Comparison of ENCODE assay signal across 10 cellular contexts in genomic region chr1:203274603-203275381, GRCh38. TPM values are rescaled to one million over a fixed set of nuclear protein-coding genes. Genes with fewer than 3 reads are reported as not detected.
DNase-seq lines count a peak whose midpoint lies in the region; ATAC-seq and TF ChIP-seq lines count a peak whose summit lies in the region.
"Had no signal": no experiment of that assay in that cellular context is flagged by ENCODE, and none has a peak within 500 bp of the region (broad histone marks: within the 10 kb centered on the region; RNA-seq: fewer than 3 reads in every experiment).

No MANE protein-coding gene starts in this region.

- H3K4me1 Mint-ChIP-seq in natural killer cell treated with Interleukin-12 subunit alpha and Interleukin-12 subunit beta and Interleukin-15 and Interleukin-18, amount 100 ng/mL, for 72 hours (ENCODE audit: low read depth in 2 of 2): peaks cover 52 to 64% of the 10 kb centered on the region in 2 donors
- peaks cover 17 to 34% of the 10 kb centered on the region in 2 donors for H3K4me1 Mint-ChIP-seq in natural killer cell
- peaks cover 30% of the 10 kb centered on the region for H3K4me1 Mint-ChIP-seq in endodermal cell
- H3K4me1 Mint-ChIP-seq in naive B cell: peaks cover 59 to 93% (median 76%) of the 10 kb centered on the region in 3 donors

- TF ChIP-seq CTCF in natural killer cell (IDR thresholded peaks at IDR 0.05) (no peak), endodermal cell (conservative IDR thresholded peaks at IDR 0.05) (no peak), vagina (IDR thresholded peaks at IDR 0.05) (no peak)

- H3K27me3 Mint-ChIP-seq in natural killer cell treated with Interleukin-12 subunit alpha and Interleukin-12 subunit beta and Interleukin-15 and Interleukin-18, amount 100 ng/mL, for 72 hours: no peaks in the 10 kb centered on the region
- H3K27me3 Mint-ChIP-seq in natural killer cell (ENCODE audit: low read depth in 2 of 2) (no peaks in the 10 kb centered on the region), endodermal cell (ENCODE audit: insufficient read depth) (peaks cover 42% of the 10 kb centered on the region), naive B cell (no peaks in the 10 kb centered on the region)

- no peak for DNase-seq in natural killer cell treated with Interleukin-12 subunit alpha and Interleukin-12 subunit beta and Interleukin-15 and Interleukin-18, amount 100 ng/mL, for 72 hours (ENCODE audit: low spot score)
- DNase-seq in natural killer cell (no peak), endodermal cell (peak; percentile 44), naive B cell (peak; percentile 44), vagina (ENCODE audit: extremely low spot score in 2 of 2) (peak; percentile 94 to 97), activated gamma-delta T cell (lab: John Stamatoyannopoulos, UW) (no peak), UCSD-AML1 (lab: John Stamatoyannopoulos, UW; ENCODE audit: unreplicated experiment) (no peak)
- DNase-seq: NCI-H510A had no signal

- no peaks in the 10 kb centered on the region for H3K9me3 Mint-ChIP-seq in natural killer cell treated with Interleukin-12 subunit alpha and Interleukin-12 subunit beta and Interleukin-15 and Interleukin-18, amount 100 ng/mL, for 72 hours
- H3K9me3 Mint-ChIP-seq in natural killer cell (no peaks in the 10 kb centered on the region), endodermal cell (no peaks in the 10 kb centered on the region), naive B cell (no peaks in the 10 kb centered on the region)

- H3K36me3 ChIP-seq in endodermal cell (ENCODE audit: control insufficient read depth, insufficient read depth, low read length) (no peaks in the 10 kb centered on the region), vagina (no peaks in the 10 kb centered on the region)
- H3K36me3 ChIP-seq: pancreas had no signal

- 91 to 93% methylated on average over 10 to 12 of the region's 12 CpGs for WGBS in endodermal cell (ENCODE audit: insufficient coverage in 1 of 2, insufficient read length in 1 of 2), 2 experiments

- H3K4me1 ChIP-seq in endodermal cell (ENCODE audit: control insufficient read depth, insufficient read depth, low read length) (peaks cover 20% of the 10 kb centered on the region), vagina (peaks cover 69% of the 10 kb centered on the region)

- no peak for TF ChIP-seq POLR2A in vagina (IDR thresholded peaks at IDR 0.05)

- H3K27ac Mint-ChIP-seq in natural killer cell treated with Interleukin-12 subunit alpha and Interleukin-12 subunit beta and Interleukin-15 and Interleukin-18, amount 100 ng/mL, for 72 hours: peak overlapping the region; percentile 67 to 74
- peak overlapping the region in 1 of 2 donors; percentile 47 for H3K27ac Mint-ChIP-seq in natural killer cell
- H3K27ac Mint-ChIP-seq in endodermal cell: no peak overlapping the region
- H3K27ac Mint-ChIP-seq in naive B cell: peak overlapping the region; percentile 82 to 99 (median 96)

- H3K4me3 ChIP-seq in endodermal cell (ENCODE audit: low read length) (no peak overlapping the region), vagina (no peak overlapping the region)

- H3K9me3 ChIP-seq in endodermal cell (ENCODE audit: control insufficient read depth, low read length) (no peaks in the 10 kb centered on the region), vagina (no peaks in the 10 kb centered on the region)
- H3K9me3 ChIP-seq: pancreas had no signal

- H3K36me3 Mint-ChIP-seq in natural killer cell treated with Interleukin-12 subunit alpha and Interleukin-12 subunit beta and Interleukin-15 and Interleukin-18, amount 100 ng/mL, for 72 hours: no peaks in the 10 kb centered on the region
- no peaks in the 10 kb centered on the region for H3K36me3 Mint-ChIP-seq in natural killer cell
- H3K36me3 Mint-ChIP-seq in endodermal cell (ENCODE audit: low read depth): no peaks in the 10 kb centered on the region
- no peaks in the 10 kb centered on the region for H3K36me3 Mint-ChIP-seq in naive B cell

- ATAC-seq in natural killer cell treated with Interleukin-12 subunit alpha and Interleukin-12 subunit beta and Interleukin-15 and Interleukin-18, amount 100 ng/mL, for 72 hours: peak in 1 of 2 donors; percentile 34
- no peak for ATAC-seq in natural killer cell
- ATAC-seq in naive B cell (ENCODE audit: low read depth in 2 of 2): no peak
- no peak for ATAC-seq in GM21529 (IDR thresholded peaks at IDR 0.05; ENCODE audit: unreplicated experiment)

- H3K9ac ChIP-seq in endodermal cell (ENCODE audit: extremely low read depth, low read length, poor library complexity, severe bottlenecking): no peak overlapping the region

- H3K27me3 ChIP-seq in endodermal cell (ENCODE audit: control insufficient read depth, insufficient read depth, low read length, poor library complexity, severe bottlenecking) (peaks cover 11% of the 10 kb centered on the region), vagina (no peaks in the 10 kb centered on the region)
- H3K27me3 ChIP-seq: pancreas had no signal

- intact Hi-C loops in natural killer cell (cut with micrococcal nuclease): no loop called here
- intact Hi-C loops in vagina (cut with DNase I): loop anchor here (5.0 kb wide), 3 partner anchors 33 to 193 kb away; partner anchors contain the start of gene BTG2

- H3K27ac ChIP-seq in endodermal cell (ENCODE audit: low read depth, low read length) (no peak overlapping the region), vagina (peak overlapping the region; percentile 81)

- peak overlapping the region; percentile 73 for H3K4me3 Mint-ChIP-seq in natural killer cell treated with Interleukin-12 subunit alpha and Interleukin-12 subunit beta and Interleukin-15 and Interleukin-18, amount 100 ng/mL, for 72 hours
- H3K4me3 Mint-ChIP-seq in natural killer cell (no peak overlapping the region), endodermal cell (no peak overlapping the region), naive B cell (peak overlapping the region; percentile 87 to 94 (median 90))

RNA-seq across cellular contexts. Expression of gene BTG2, which starts 30.5 kb away (rescaled TPM):
- total RNA-seq in natural killer cell treated with Interleukin-12 subunit alpha and Interleukin-12 subunit beta and Interleukin-15 and Interleukin-18, amount 100 ng/mL, for 72 hours: 100 to 1,000 TPM in 1 of 2 donors, 10 to 100 TPM in 1; 82.6 to 157 TPM
- total RNA-seq in natural killer cell: 1,000 to 10,000 TPM in 1 of 3 donors, 100 to 1,000 TPM in 2; 499 to 1,024 (median 851) TPM
- total RNA-seq in endodermal cell: 10 to 100 TPM; 49.8 to 54.6 TPM
- 73.2 TPM for polyA plus RNA-seq in endodermal cell (2013, experiment 1 of 2)
- polyA plus RNA-seq in endodermal cell (2013, experiment 2 of 2): 77.5 TPM
- 100 to 1,000 TPM; 315 to 687 (median 417) TPM for polyA plus RNA-seq in naive B cell (ENCODE audit: low read depth in 6 of 6)
- total RNA-seq in vagina: 191 TPM

RNA-seq across cellular contexts. Expression of gene CHIT1, which starts 45.3 kb away (rescaled TPM):
- total RNA-seq in natural killer cell treated with Interleukin-12 subunit alpha and Interleukin-12 subunit beta and Interleukin-15 and Interleukin-18, amount 100 ng/mL, for 72 hours: 1 to 10 TPM in 1 of 2 donors, under 1 TPM in 1; 0.36 to 3.8 TPM
- 1 to 10 TPM in 1 of 3 donors, under 1 TPM in 1, not detected in 1; 0.07 to 2.2 TPM for total RNA-seq in natural killer cell
- total RNA-seq in endodermal cell: under 1 TPM in 1 of 2 donors, not detected in 1; 0.07 TPM
- not detected for polyA plus RNA-seq in endodermal cell (2013, experiment 1 of 2)
- polyA plus RNA-seq in endodermal cell (2013, experiment 2 of 2): not detected
- polyA plus RNA-seq in naive B cell (ENCODE audit: low read depth in 6 of 6): 1 to 10 TPM in 1 of 6 donors, under 1 TPM in 3, not detected in 2; 0.43 to 1.1 (median 0.59) TPM
- not detected for total RNA-seq in vagina

Comparison
In these comparisons a context has a peak if more than half of its experiments do, and no peak if none do; other contexts are left out.
1. H3K4me3 Mint-ChIP-seq: peak in natural killer cell treated with Interleukin-12 subunit alpha and Interleukin-12 subunit beta and Interleukin-15 and Interleukin-18, amount 100 ng/mL, for 72 hours (single experiment) and naive B cell (8 of 8); none in natural killer cell (single experiment) and endodermal cell (single experiment).
2. DNase-seq: peak in endodermal cell (single experiment), naive B cell (single experiment) and vagina (2 of 2); none in natural killer cell treated with Interleukin-12 subunit alpha and Interleukin-12 subunit beta and Interleukin-15 and Interleukin-18, amount 100 ng/mL, for 72 hours (single experiment), natural killer cell (single experiment), activated gamma-delta T cell (single experiment) and UCSD-AML1 (single experiment).